In the genomic region with DNA sequence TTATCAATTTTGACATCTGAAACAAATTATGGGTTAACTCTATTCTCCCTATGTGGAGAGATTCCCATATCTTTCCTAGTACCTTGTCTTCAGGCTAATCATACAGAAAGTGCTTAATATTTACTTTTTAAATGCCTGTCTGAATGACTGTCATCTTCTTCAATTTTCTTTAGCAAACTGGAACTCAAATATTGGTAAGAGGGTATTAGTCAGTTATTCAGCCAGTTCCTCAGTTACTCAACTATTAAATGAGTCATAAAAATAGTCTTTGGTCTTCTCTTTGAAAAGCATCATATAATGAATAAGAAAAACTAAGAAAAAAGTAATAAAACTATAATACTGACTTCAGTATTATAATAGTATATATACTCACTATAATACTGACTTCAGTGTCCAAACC, we compare ENCODE assay signal across 14 cellular contexts.
"Had no signal": no experiment of that assay in that cellular context is flagged by ENCODE, and none has a peak within 500 bp of the region (broad histone marks: within the 10 kb centered on the region; RNA-seq: fewer than 3 reads in every experiment).

No MANE protein-coding gene starts in this region.

- H3K27ac ChIP-seq: coronary artery, left ventricle myocardium inferior, upper lobe of right lung had no signal

- H3K9me3 Mint-ChIP-seq: neural crest cell had no signal

- H3K36me3 Mint-ChIP-seq: activated naive CD8-positive, alpha-beta T cell had no signal

- H3K27ac Mint-ChIP-seq: activated naive CD8-positive, alpha-beta T cell had no signal

- H3K4me3 Mint-ChIP-seq: activated naive CD8-positive, alpha-beta T cell; neural crest cell had no signal

- H3K27me3 ChIP-seq: upper lobe of right lung had no signal

- H3K9me3 ChIP-seq: left ventricle myocardium inferior, upper lobe of right lung had no signal

- H3K27me3 Mint-ChIP-seq: activated naive CD8-positive, alpha-beta T cell had no signal

- H3K36me3 ChIP-seq: left ventricle myocardium inferior, upper lobe of right lung had no signal

- H3K4me3 ChIP-seq: coronary artery, left ventricle myocardium inferior, upper lobe of right lung had no signal

- H3K4me1 ChIP-seq: left ventricle myocardium inferior, upper lobe of right lung had no signal

- DNase-seq: activated CD4-positive, alpha-beta T cell treated with anti-CD3 and anti-CD28 coated beads, Interleukin-2, amount 50 U/mL, for 1 hour; activated effector memory CD4-positive, alpha-beta T cell treated with anti-CD3 and anti-CD28 coated beads, Interleukin-2, amount 50 U/mL, for 16 hours; activated T-cell treated with anti-CD3 and anti-CD28 coated beads, Interleukin-2, amount 50 U/mL, for 1 hour; aorta; caudate nucleus; effector CD4-positive, alpha-beta T cell; left ventricle myocardium inferior; stimulated activated CD4-positive, alpha-beta T cell treated with anti-CD3 and anti-CD28 coated beads, Interleukin-4, amount 100 ng/mL, for 1 hour; stimulated activated CD8-positive, alpha-beta memory T cell treated with anti-CD3 and anti-CD28 coated beads, Interleukin-4, amount 100 ng/mL, for 48 hours; stimulated activated naive CD8-positive, alpha-beta T cell treated with anti-CD3 and anti-CD28 coated beads, Interleukin-15, Interleukin-2, amounts not matched to agents 100 U/mL and 50 U/mL, for 24 hours; upper lobe of right lung had no signal
